Comparison of ENCODE assay signal across 1 cellular context in the genomic region with DNA sequence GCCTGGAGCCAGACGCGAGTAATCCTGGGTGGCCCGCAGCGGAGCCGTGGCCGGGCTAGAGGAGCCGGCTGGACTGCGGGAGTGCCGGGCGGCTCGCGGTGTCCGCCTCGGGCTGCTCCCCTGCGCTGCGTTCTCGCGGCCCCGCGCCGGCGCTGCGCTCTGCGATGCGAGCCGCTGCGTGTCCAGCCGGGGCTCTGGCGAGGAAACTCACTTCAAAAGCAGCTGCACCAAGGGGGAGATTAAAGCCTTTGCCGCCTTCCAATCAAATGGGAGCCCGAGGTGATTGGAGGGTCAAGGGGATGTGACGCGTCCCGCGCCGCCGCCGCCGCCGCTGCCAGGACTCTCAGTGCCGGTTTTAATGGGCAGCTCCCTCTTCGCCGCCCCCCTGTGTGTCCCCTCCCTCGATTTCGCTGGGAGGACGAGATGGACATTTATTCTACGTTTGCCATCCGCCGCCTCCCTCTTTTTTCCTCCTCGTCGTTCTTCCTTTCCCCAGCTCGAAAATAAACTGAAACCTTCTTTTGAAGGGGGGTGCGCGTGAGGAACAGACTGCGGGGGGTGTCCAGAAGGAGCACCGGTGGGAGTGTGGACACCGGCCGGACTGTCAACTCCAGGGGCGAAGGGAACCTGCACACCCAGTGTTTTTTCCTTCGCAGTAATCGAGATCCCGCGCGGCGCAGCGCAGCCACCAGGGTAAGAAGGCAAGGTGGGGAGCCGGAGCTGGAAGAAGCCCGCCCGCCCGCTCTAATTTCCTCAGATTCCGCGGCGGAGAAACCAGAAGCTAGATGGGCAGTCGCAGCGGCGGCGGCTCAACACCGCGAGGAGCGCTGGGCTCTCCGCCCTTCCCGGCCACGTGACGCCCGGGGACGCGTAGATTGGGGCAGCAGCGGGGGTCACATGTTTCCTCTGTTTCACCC.
A peak's percentile ranks its signal among the peaks of the same experiment; 100 is the strongest.
TF ChIP-seq lines count a peak whose summit lies in the region.

A gene with protein sequence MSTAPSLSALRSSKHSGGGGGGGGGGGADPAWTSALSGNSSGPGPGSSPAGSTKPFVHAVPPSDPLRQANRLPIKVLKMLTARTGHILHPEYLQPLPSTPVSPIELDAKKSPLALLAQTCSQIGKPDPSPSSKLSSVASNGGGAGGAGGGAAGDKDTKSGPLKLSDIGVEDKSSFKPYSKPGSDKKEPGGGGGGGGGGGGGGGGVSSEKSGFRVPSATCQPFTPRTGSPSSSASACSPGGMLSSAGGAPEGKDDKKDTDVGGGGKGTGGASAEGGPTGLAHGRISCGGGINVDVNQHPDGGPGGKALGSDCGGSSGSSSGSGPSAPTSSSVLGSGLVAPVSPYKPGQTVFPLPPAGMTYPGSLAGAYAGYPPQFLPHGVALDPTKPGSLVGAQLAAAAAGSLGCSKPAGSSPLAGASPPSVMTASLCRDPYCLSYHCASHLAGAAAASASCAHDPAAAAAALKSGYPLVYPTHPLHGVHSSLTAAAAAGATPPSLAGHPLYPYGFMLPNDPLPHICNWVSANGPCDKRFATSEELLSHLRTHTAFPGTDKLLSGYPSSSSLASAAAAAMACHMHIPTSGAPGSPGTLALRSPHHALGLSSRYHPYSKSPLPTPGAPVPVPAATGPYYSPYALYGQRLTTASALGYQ (minus strand): TSS at position 196 of the 917 bp plus-strand sequence. CDS start 345 bp downstream, outside the sequence.

TF ChIP-seq in HepG2, 621 proteins besides CTCF, POLR2A, EP300 and RAD21 (continued from another document and continues in another):
- TF ChIP-seq ZNF709 (CRISPR knock-in tag; IDR thresholded peaks at IDR 0.05) (peak; percentile 67; the same call in 1 of the 2 replicates), AGO2 (optimal IDR thresholded peaks at IDR 0.05; ENCODE audit: low read depth, low read length) (peak; percentile 58), KLF16 (CRISPR knock-in tag; IDR thresholded peaks at IDR 0.05) (peak in 1 of 2 experiments; percentile 82; a peak in 2 of 4 replicates), ZNF263 (CRISPR knock-in tag; IDR thresholded peaks at IDR 0.05) (no peak; the same call in 1 of the 2 replicates), ZMYM4 (CRISPR knock-in tag; IDR thresholded peaks at IDR 0.05) (peak; percentile 63), NR2F6 (IDR thresholded peaks at IDR 0.05) (peak; percentile 63), NR2F6 (CRISPR knock-in tag; IDR thresholded peaks at IDR 0.05) (peak; percentile 65), RFXANK (CRISPR knock-in tag; IDR thresholded peaks at IDR 0.05) (0 out of 2 replicates have a peak, but pooled peaks have one; percentile 21), GTF2F1 (IDR thresholded peaks at IDR 0.05; ENCODE audit: low read length) (peak; percentile 64; the same call in 1 of the 2 replicates), SRY (CRISPR knock-in tag; IDR thresholded peaks at IDR 0.05) (peak; percentile 70), ZNF749 (CRISPR knock-in tag; IDR thresholded peaks at IDR 0.05; ENCODE audit: borderline replicate concordance) (0 out of 2 replicates have a peak, but pooled peaks have one; percentile 51), ZNF747 (CRISPR knock-in tag; IDR thresholded peaks at IDR 0.05; ENCODE audit: borderline replicate concordance) (peak; percentile 68), TCF7 (IDR thresholded peaks at IDR 0.05; ENCODE audit: low read depth) (peak; percentile 95), MAF1 (CRISPR knock-in tag; IDR thresholded peaks at IDR 0.05; ENCODE audit: borderline replicate concordance) (0 out of 2 replicates have a peak, but pooled peaks have one; percentile 81), BCL6 (CRISPR knock-in tag; IDR thresholded peaks at IDR 0.05) (peak; percentile 81), BORCS8-MEF2B (CRISPR knock-in tag; IDR thresholded peaks at IDR 0.05) (peak; percentile 31; the same call in 1 of the 2 replicates), BHLHE40 (IDR thresholded peaks at IDR 0.05; ENCODE audit: low read length) (peak; percentile 48; the same call in 1 of the 2 replicates), FOXC1 (CRISPR knock-in tag; IDR thresholded peaks at IDR 0.05; ENCODE audit: borderline replicate concordance) (peak; percentile 61), MXD4 (CRISPR knock-in tag; IDR thresholded peaks at IDR 0.05) (peak; percentile 50), ZNF850 (CRISPR knock-in tag; conservative IDR thresholded peaks at IDR 0.05) (no peak)
- TF ChIP-seq, protein P1, sequence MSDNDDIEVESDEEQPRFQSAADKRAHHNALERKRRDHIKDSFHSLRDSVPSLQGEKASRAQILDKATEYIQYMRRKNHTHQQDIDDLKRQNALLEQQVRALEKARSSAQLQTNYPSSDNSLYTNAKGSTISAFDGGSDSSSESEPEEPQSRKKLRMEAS (IDR thresholded peaks at IDR 0.05), result peak; percentile 64; the same call in 1 of the 2 replicates
- TF ChIP-seq, protein P2, sequence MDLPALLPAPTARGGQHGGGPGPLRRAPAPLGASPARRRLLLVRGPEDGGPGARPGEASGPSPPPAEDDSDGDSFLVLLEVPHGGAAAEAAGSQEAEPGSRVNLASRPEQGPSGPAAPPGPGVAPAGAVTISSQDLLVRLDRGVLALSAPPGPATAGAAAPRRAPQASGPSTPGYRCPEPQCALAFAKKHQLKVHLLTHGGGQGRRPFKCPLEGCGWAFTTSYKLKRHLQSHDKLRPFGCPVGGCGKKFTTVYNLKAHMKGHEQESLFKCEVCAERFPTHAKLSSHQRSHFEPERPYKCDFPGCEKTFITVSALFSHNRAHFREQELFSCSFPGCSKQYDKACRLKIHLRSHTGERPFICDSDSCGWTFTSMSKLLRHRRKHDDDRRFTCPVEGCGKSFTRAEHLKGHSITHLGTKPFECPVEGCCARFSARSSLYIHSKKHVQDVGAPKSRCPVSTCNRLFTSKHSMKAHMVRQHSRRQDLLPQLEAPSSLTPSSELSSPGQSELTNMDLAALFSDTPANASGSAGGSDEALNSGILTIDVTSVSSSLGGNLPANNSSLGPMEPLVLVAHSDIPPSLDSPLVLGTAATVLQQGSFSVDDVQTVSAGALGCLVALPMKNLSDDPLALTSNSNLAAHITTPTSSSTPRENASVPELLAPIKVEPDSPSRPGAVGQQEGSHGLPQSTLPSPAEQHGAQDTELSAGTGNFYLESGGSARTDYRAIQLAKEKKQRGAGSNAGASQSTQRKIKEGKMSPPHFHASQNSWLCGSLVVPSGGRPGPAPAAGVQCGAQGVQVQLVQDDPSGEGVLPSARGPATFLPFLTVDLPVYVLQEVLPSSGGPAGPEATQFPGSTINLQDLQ (CRISPR knock-in tag; IDR thresholded peaks at IDR 0.05), result no peak
- TF ChIP-seq, protein P3, sequence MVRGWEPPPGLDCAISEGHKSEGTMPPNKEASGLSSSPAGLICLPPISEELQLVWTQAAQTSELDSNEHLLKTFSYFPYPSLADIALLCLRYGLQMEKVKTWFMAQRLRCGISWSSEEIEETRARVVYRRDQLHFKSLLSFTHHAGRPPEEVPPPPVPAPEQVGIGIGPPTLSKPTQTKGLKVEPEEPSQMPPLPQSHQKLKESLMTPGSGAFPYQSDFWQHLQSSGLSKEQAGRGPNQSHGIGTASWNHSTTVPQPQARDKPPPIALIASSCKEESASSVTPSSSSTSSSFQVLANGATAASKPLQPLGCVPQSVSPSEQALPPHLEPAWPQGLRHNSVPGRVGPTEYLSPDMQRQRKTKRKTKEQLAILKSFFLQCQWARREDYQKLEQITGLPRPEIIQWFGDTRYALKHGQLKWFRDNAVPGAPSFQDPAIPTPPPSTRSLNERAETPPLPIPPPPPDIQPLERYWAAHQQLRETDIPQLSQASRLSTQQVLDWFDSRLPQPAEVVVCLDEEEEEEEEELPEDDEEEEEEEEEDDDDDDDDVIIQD (CRISPR knock-in tag; IDR thresholded peaks at IDR 0.05; ENCODE audit: low read depth), result no peak
- TF ChIP-seq, protein P4, sequence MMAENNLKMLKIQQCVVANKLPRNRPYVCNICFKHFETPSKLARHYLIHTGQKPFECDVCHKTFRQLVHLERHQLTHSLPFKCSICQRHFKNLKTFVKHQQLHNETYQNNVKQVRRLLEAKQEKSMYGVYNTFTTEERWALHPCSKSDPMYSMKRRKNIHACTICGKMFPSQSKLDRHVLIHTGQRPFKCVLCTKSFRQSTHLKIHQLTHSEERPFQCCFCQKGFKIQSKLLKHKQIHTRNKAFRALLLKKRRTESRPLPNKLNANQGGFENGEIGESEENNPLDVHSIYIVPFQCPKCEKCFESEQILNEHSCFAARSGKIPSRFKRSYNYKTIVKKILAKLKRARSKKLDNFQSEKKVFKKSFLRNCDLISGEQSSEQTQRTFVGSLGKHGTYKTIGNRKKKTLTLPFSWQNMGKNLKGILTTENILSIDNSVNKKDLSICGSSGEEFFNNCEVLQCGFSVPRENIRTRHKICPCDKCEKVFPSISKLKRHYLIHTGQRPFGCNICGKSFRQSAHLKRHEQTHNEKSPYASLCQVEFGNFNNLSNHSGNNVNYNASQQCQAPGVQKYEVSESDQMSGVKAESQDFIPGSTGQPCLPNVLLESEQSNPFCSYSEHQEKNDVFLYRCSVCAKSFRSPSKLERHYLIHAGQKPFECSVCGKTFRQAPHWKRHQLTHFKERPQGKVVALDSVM (CRISPR knock-in tag; IDR thresholded peaks at IDR 0.05), result peak; percentile 40; the same call in 1 of the 2 replicates
- TF ChIP-seq, protein P5, sequence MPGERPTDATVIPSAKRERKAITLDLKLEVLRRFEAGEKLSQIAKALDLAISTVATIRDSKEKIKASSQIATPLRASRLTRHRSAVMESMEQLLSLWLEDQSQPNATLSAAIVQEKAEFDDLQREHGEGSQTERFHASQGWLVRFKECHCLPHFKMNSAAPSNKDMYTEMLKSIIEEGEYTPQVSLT (CRISPR knock-in tag; IDR thresholded peaks at IDR 0.05; ENCODE audit: borderline replicate concordance, low read depth), result peak; percentile 63; the same call in 1 of the 2 replicates
- TF ChIP-seq, protein P6, sequence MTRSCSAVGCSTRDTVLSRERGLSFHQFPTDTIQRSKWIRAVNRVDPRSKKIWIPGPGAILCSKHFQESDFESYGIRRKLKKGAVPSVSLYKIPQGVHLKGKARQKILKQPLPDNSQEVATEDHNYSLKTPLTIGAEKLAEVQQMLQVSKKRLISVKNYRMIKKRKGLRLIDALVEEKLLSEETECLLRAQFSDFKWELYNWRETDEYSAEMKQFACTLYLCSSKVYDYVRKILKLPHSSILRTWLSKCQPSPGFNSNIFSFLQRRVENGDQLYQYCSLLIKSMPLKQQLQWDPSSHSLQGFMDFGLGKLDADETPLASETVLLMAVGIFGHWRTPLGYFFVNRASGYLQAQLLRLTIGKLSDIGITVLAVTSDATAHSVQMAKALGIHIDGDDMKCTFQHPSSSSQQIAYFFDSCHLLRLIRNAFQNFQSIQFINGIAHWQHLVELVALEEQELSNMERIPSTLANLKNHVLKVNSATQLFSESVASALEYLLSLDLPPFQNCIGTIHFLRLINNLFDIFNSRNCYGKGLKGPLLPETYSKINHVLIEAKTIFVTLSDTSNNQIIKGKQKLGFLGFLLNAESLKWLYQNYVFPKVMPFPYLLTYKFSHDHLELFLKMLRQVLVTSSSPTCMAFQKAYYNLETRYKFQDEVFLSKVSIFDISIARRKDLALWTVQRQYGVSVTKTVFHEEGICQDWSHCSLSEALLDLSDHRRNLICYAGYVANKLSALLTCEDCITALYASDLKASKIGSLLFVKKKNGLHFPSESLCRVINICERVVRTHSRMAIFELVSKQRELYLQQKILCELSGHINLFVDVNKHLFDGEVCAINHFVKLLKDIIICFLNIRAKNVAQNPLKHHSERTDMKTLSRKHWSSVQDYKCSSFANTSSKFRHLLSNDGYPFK (CRISPR knock-in tag; IDR thresholded peaks at IDR 0.05; ENCODE audit: borderline replicate concordance), result 0 out of 2 replicates have a peak, but pooled peaks have one; percentile 20
- TF ChIP-seq, protein P7, sequence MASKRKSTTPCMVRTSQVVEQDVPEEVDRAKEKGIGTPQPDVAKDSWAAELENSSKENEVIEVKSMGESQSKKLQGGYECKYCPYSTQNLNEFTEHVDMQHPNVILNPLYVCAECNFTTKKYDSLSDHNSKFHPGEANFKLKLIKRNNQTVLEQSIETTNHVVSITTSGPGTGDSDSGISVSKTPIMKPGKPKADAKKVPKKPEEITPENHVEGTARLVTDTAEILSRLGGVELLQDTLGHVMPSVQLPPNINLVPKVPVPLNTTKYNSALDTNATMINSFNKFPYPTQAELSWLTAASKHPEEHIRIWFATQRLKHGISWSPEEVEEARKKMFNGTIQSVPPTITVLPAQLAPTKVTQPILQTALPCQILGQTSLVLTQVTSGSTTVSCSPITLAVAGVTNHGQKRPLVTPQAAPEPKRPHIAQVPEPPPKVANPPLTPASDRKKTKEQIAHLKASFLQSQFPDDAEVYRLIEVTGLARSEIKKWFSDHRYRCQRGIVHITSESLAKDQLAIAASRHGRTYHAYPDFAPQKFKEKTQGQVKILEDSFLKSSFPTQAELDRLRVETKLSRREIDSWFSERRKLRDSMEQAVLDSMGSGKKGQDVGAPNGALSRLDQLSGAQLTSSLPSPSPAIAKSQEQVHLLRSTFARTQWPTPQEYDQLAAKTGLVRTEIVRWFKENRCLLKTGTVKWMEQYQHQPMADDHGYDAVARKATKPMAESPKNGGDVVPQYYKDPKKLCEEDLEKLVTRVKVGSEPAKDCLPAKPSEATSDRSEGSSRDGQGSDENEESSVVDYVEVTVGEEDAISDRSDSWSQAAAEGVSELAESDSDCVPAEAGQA (IDR thresholded peaks at IDR 0.05; ENCODE audit: low read depth), result 0 out of 2 replicates have a peak, but pooled peaks have one; percentile 19
- TF ChIP-seq, protein P7 (CRISPR knock-in tag; IDR thresholded peaks at IDR 0.05; ENCODE audit: borderline replicate concordance), result no peak
- TF ChIP-seq, protein P8, sequence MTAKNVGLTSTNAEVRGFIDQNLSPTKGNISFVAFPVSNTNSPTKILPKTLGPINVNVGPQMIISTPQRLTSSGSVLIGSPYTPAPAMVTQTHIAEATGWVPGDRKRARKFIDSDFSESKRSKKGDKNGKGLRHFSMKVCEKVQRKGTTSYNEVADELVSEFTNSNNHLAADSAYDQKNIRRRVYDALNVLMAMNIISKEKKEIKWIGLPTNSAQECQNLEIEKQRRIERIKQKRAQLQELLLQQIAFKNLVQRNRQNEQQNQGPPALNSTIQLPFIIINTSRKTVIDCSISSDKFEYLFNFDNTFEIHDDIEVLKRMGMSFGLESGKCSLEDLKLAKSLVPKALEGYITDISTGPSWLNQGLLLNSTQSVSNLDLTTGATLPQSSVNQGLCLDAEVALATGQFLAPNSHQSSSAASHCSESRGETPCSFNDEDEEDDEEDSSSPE (CRISPR knock-in tag; IDR thresholded peaks at IDR 0.05), result peak; percentile 53; the same call in 1 of the 2 replicates
